8 cellular contexts compared by ENCODE assay signal in the genomic region with DNA sequence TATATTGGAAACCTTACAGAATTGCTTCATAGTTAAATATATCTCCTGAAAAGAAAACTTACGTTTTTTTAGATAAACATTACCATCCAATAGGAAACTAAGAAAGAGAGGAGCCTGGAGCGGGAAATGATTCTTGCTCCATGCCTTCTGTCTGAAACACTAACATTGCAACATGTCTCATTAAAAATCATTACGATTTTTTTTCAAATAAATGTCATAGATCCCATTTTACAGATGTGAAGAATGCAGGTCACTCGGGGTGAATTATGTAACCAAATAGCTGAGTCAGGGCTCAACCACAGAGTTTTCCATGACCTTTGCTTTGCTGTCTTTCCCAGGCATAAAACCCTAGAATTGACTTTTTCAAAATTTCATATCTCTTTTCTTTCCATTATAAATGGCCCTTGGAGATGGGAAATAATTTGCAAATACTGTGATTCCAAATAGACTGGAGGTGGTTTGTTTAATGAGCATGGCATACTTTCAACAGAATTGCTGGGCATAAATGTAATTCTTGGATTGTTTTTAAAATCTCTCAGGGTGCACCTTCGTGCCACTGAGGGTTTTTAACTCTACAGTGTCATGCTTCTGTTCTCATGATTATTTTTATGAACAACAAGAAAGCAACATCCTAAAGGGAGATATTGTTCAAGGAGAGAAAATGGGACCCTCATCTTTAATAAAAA.
"Had no signal": no experiment of that assay in that cellular context is flagged by ENCODE, and none has a peak within 500 bp of the region (broad histone marks: within the 10 kb centered on the region; RNA-seq: fewer than 3 reads in every experiment).

No MANE protein-coding gene starts in this region.

- ATAC-seq: activated CD4-positive, CD25-positive, alpha-beta regulatory T cell treated with anti-CD3 and anti-CD28 coated beads, Interleukin-2, amount 50 U/mL, for 24 hours; activated naive CD4-positive, alpha-beta T cell treated with anti-CD3 and anti-CD28 coated beads, Interleukin-2, amount 50 U/mL, for 72 hours; activated T-cell treated with anti-CD3 and anti-CD28 coated beads, Interleukin-2, amount 50 U/mL, for 4 hours had no signal

- DNase-seq: activated CD4-positive, alpha-beta T cell treated with anti-CD3 and anti-CD28 coated beads, Interleukin-2, amount 50 U/mL, for 48 hours; activated effector memory CD4-positive, alpha-beta T cell treated with anti-CD3 and anti-CD28 coated beads, Interleukin-2, amount 50 U/mL, for 16 hours; activated T-cell treated with anti-CD3 and anti-CD28 coated beads, Interleukin-2, amount 50 U/mL, for 4 hours; amygdala; dorsolateral prefrontal cortex; glutamatergic neuron had no signal

- H3K4me3 ChIP-seq: dorsolateral prefrontal cortex had no signal
